In the genomic region with DNA sequence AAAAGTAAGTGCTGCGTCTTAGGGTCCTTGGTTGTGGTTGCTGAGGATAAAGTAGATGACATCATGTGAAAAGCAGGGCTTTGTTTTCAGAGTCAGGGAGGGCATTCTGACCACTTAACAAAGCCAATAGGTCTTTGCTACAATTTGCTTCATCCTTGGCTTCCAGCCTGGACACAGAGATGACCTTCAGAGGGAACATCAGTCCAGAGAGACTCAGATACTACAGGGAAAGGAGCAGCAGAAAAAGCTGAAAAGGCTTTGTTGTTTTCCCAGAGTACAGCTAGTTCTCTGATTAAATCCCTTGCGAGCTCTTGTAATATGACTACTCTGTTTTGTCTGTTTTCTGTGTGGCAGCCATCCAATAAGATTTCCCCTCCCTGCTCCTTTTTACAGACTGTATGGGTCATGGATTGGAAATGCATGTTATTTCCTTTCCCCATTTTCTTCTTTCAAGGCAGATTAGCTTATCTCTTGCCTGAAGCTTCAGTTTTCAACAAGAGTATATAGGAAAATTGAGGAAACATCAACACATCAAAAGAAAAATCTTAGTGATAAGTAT, we compare ENCODE assay signal across 9 cellular contexts. TPM values are rescaled to one million over a fixed set of nuclear protein-coding genes. Genes with fewer than 3 reads are reported as not detected.
DNase-seq lines count a peak whose midpoint lies in the region; ATAC-seq and TF ChIP-seq lines count a peak whose summit lies in the region.
"Had no signal": no experiment of that assay in that cellular context is flagged by ENCODE, and none has a peak within 500 bp of the region (broad histone marks: within the 10 kb centered on the region; RNA-seq: fewer than 3 reads in every experiment).

No MANE protein-coding gene starts in this region.

- no peak for TF ChIP-seq POLR2A in prostate gland (IDR thresholded peaks at IDR 0.05)

- H3K27me3 ChIP-seq in prostate gland (replicated peaks; ENCODE audit: insufficient read depth), result no peaks in the 10 kb centered on the region

- ATAC-seq in Right ventricle myocardium superior (ENCODE audit: poor library complexity), result peak; percentile 94
- no peak for ATAC-seq in GM18498 (IDR thresholded peaks at IDR 0.05; ENCODE audit: unreplicated experiment)

- DNase-seq in GM03348 (ENCODE audit: low spot score) (peak; percentile 86), Right ventricle myocardium superior (no peak), prostate gland (ENCODE audit: low spot score) (peak; percentile 39), NOMO-1 treated with DMSO at 0.1 percent for 48 hours (lab: John Stamatoyannopoulos, UW; ENCODE audit: unreplicated experiment) (no peak), GM13976 (ENCODE audit: low spot score) (no peak), NCI-H146 treated with DMSO at 0.1 percent for 48 hours (lab: John Stamatoyannopoulos, UW; ENCODE audit: unreplicated experiment) (no peak)

- no peaks in the 10 kb centered on the region for H3K9me3 ChIP-seq in prostate gland

- H3K36me3 ChIP-seq in prostate gland, result no peaks in the 10 kb centered on the region

- WGBS in prostate gland, result 32% methylated on average over 2 of the region's 2 CpGs

- H3K27ac ChIP-seq in VCaP (peak overlapping the region; percentile 61), prostate gland (peak overlapping the region; percentile 23 to 47)
- H3K27ac ChIP-seq: PC-9 had no signal

- TF ChIP-seq CTCF in VCaP (conservative IDR thresholded peaks at IDR 0.05), result no peak
- TF ChIP-seq CTCF in prostate gland (IDR thresholded peaks at IDR 0.05), result no peak
- no peak for TF ChIP-seq CTCF in GM13976 (IDR thresholded peaks at IDR 0.05; ENCODE audit: borderline replicate concordance, control extremely low read depth, extremely low read depth, insufficient read depth, missing control alignments)

- H3K4me3 ChIP-seq in prostate gland, result no peak overlapping the region
- H3K4me3 ChIP-seq: PC-9 had no signal

- H3K4me1 ChIP-seq in prostate gland (replicated peaks), result peaks cover 6% of the 10 kb centered on the region

- in situ Hi-C loops in GM13976 (cut with MboI; ENCODE audit: low sequenced_read_pairs, unreplicated experiment), result no loop called here

- intact Hi-C loops in Right ventricle myocardium superior (cut with DNase I) (no loop called here), prostate gland (cut with DNase I) (loop anchor here (5.0 kb wide), 1 partner anchor 48 kb away; no protein-coding TSS in a partner anchor)

RNA-seq across cellular contexts. Expression of a gene that starts 31.9 kb away (rescaled TPM):
- total RNA-seq in Right ventricle myocardium superior, result 37.4 TPM
- 100 to 1,000 TPM in 1 of 2 donors, 10 to 100 TPM in 1; 54.3 to 172 TPM for total RNA-seq in prostate gland

RNA-seq across cellular contexts. Expression of a gene that starts 32.2 kb away (rescaled TPM):
- 1.9 TPM for total RNA-seq in Right ventricle myocardium superior
- 1 to 10 TPM; 3.1 to 4.1 TPM for total RNA-seq in prostate gland

RNA-seq across cellular contexts. Expression of a gene that starts 51.2 kb away (rescaled TPM):
- total RNA-seq in Right ventricle myocardium superior, result 60.9 TPM
- total RNA-seq in prostate gland, result 10 to 100 TPM; 73.2 to 94.5 TPM

RNA-seq across cellular contexts. Expression of a gene that starts 51.6 kb away (rescaled TPM):
- total RNA-seq in Right ventricle myocardium superior (6.6 TPM), prostate gland (10 to 100 TPM in 1 of 2 donors, 1 to 10 TPM in 1; 9.9 to 17.8 TPM)

RNA-seq across cellular contexts. Expression of a gene that starts 55.4 kb away (rescaled TPM):
- 12.3 TPM for total RNA-seq in Right ventricle myocardium superior
- 10 to 100 TPM; 56.2 to 60.7 TPM for total RNA-seq in prostate gland

Comparison
In these comparisons a context has a peak if more than half of its experiments do, and no peak if none do; other contexts are left out.
1. DNase-seq: peak in GM03348 (single experiment) and prostate gland (single experiment); none in Right ventricle myocardium superior (single experiment), NOMO-1 treated with DMSO at 0.1 percent for 48 hours (single experiment), GM13976 (single experiment) and NCI-H146 treated with DMSO at 0.1 percent for 48 hours (single experiment).